Comparison of ENCODE assay signal across 1 cellular context in the genomic region with DNA sequence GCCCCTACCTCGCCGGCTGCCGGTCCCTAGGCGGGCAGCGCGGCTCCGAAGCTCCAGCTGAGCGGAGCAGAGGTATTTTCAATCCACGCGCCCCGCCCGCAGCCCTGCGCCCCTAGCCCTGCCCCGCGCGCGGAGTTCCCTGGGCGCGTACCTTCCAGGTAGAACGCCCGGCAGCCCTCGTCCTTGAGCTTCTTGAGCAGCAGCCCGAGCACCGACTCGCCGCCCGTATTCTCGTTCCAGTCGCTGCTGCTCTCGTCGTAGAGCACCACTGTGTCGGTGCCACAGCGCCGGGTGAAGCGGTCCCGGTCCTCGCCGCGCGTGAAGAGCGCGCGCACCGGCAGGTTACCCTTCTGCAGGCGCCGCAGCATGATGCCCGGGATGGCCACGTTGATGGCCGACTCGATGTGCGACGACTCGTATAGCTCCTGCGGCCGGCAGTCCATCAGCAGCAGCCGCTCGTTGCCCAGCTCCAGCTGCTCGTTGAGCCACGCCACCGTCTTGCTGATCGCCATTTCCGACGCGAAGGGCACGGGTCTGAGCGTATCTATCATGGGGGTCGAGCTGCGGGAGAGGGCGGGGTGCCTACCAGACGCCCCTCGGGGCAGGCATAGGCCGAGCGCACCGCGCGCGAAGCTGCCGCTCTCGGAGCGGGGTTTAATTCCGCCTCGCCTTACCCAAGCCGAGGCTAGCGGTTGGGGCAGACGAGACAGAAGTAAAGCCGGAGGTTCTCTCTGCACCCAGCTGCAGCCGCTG.
TF ChIP-seq lines count a peak whose summit lies in the region.

No MANE protein-coding gene starts in this region.

TF ChIP-seq in WTC11, 78 proteins besides CTCF, POLR2A, EP300 and RAD21 (continued from another document):
- TF ChIP-seq, protein P1, sequence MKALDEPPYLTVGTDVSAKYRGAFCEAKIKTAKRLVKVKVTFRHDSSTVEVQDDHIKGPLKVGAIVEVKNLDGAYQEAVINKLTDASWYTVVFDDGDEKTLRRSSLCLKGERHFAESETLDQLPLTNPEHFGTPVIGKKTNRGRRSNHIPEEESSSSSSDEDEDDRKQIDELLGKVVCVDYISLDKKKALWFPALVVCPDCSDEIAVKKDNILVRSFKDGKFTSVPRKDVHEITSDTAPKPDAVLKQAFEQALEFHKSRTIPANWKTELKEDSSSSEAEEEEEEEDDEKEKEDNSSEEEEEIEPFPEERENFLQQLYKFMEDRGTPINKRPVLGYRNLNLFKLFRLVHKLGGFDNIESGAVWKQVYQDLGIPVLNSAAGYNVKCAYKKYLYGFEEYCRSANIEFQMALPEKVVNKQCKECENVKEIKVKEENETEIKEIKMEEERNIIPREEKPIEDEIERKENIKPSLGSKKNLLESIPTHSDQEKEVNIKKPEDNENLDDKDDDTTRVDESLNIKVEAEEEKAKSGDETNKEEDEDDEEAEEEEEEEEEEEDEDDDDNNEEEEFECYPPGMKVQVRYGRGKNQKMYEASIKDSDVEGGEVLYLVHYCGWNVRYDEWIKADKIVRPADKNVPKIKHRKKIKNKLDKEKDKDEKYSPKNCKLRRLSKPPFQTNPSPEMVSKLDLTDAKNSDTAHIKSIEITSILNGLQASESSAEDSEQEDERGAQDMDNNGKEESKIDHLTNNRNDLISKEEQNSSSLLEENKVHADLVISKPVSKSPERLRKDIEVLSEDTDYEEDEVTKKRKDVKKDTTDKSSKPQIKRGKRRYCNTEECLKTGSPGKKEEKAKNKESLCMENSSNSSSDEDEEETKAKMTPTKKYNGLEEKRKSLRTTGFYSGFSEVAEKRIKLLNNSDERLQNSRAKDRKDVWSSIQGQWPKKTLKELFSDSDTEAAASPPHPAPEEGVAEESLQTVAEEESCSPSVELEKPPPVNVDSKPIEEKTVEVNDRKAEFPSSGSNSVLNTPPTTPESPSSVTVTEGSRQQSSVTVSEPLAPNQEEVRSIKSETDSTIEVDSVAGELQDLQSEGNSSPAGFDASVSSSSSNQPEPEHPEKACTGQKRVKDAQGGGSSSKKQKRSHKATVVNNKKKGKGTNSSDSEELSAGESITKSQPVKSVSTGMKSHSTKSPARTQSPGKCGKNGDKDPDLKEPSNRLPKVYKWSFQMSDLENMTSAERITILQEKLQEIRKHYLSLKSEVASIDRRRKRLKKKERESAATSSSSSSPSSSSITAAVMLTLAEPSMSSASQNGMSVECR (CRISPR knock-in tag; IDR thresholded peaks at IDR 0.05; ENCODE audit: borderline replicate concordance) = no peak; the same call in 1 of the 2 replicates
- TF ChIP-seq CBFB (CRISPR knock-in tag; IDR thresholded peaks at IDR 0.05; ENCODE audit: low read depth) (no peak), CREM (CRISPR knock-in tag; IDR thresholded peaks at IDR 0.05) (no peak; the same call in 1 of the 2 replicates), GRHL2 (CRISPR knock-in tag; IDR thresholded peaks at IDR 0.05; ENCODE audit: insufficient replicate concordance, severe bottlenecking) (no peak), ZBTB21 (CRISPR knock-in tag; IDR thresholded peaks at IDR 0.05; ENCODE audit: borderline replicate concordance) (peak; percentile 57; the same call in 1 of the 2 replicates), SOX15 (CRISPR knock-in tag; IDR thresholded peaks at IDR 0.05) (no peak), NR2C2 (CRISPR knock-in tag; IDR thresholded peaks at IDR 0.05) (no peak), ETV6 (CRISPR knock-in tag; IDR thresholded peaks at IDR 0.05) (peak; percentile 46; the same call in 1 of the 2 replicates), ZNF138 (CRISPR knock-in tag; conservative IDR thresholded peaks at IDR 0.05) (no peak), ZNF219 (CRISPR knock-in tag; IDR thresholded peaks at IDR 0.05; ENCODE audit: borderline replicate concordance) (no peak), ZNF317 (CRISPR knock-in tag; IDR thresholded peaks at IDR 0.05; ENCODE audit: borderline replicate concordance, low read depth) (0 out of 2 replicates have a peak, but pooled peaks have one; percentile 4), RORB (CRISPR knock-in tag; IDR thresholded peaks at IDR 0.05) (no peak), GABPB1 (CRISPR knock-in tag; IDR thresholded peaks at IDR 0.05) (no peak), SMAD3 (CRISPR knock-in tag; IDR thresholded peaks at IDR 0.05; ENCODE audit: borderline replicate concordance) (no peak), OVOL2 (CRISPR knock-in tag; IDR thresholded peaks at IDR 0.05; ENCODE audit: borderline replicate concordance) (no peak), JAZF1 (CRISPR knock-in tag; IDR thresholded peaks at IDR 0.05) (no peak), ESRRA (CRISPR knock-in tag; IDR thresholded peaks at IDR 0.05; ENCODE audit: borderline replicate concordance) (peak; percentile 74), PRRX2 (CRISPR knock-in tag; IDR thresholded peaks at IDR 0.05) (peak; percentile 46; the same call in 1 of the 2 replicates), NFYB (CRISPR knock-in tag; conservative IDR thresholded peaks at IDR 0.05; ENCODE audit: low read depth) (no peak), ZNF263 (CRISPR knock-in tag; IDR thresholded peaks at IDR 0.05; ENCODE audit: low read depth) (no peak)
- TF ChIP-seq, protein P2, sequence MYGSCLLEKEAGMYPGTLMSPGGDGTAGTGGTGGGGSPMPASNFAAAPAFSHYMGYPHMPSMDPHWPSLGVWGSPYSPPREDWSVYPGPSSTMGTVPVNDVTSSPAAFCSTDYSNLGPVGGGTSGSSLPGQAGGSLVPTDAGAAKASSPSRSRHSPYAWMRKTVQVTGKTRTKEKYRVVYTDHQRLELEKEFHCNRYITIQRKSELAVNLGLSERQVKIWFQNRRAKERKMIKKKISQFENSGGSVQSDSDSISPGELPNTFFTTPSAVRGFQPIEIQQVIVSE (CRISPR knock-in tag; IDR thresholded peaks at IDR 0.05; ENCODE audit: borderline replicate concordance) = no peak
- TF ChIP-seq, protein P3, sequence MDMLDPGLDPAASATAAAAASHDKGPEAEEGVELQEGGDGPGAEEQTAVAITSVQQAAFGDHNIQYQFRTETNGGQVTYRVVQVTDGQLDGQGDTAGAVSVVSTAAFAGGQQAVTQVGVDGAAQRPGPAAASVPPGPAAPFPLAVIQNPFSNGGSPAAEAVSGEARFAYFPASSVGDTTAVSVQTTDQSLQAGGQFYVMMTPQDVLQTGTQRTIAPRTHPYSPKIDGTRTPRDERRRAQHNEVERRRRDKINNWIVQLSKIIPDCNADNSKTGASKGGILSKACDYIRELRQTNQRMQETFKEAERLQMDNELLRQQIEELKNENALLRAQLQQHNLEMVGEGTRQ (CRISPR knock-in tag; IDR thresholded peaks at IDR 0.05) = no peak
- TF ChIP-seq, protein P4, sequence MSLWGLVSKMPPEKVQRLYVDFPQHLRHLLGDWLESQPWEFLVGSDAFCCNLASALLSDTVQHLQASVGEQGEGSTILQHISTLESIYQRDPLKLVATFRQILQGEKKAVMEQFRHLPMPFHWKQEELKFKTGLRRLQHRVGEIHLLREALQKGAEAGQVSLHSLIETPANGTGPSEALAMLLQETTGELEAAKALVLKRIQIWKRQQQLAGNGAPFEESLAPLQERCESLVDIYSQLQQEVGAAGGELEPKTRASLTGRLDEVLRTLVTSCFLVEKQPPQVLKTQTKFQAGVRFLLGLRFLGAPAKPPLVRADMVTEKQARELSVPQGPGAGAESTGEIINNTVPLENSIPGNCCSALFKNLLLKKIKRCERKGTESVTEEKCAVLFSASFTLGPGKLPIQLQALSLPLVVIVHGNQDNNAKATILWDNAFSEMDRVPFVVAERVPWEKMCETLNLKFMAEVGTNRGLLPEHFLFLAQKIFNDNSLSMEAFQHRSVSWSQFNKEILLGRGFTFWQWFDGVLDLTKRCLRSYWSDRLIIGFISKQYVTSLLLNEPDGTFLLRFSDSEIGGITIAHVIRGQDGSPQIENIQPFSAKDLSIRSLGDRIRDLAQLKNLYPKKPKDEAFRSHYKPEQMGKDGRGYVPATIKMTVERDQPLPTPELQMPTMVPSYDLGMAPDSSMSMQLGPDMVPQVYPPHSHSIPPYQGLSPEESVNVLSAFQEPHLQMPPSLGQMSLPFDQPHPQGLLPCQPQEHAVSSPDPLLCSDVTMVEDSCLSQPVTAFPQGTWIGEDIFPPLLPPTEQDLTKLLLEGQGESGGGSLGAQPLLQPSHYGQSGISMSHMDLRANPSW (CRISPR knock-in tag; conservative IDR thresholded peaks at IDR 0.05; ENCODE audit: low read depth) = peak; percentile 54; the same call in 1 of the 2 replicates
- TF ChIP-seq, protein P5, sequence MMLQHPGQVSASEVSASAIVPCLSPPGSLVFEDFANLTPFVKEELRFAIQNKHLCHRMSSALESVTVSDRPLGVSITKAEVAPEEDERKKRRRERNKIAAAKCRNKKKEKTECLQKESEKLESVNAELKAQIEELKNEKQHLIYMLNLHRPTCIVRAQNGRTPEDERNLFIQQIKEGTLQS (CRISPR knock-in tag; conservative IDR thresholded peaks at IDR 0.05) = no peak
- TF ChIP-seq, protein P6, sequence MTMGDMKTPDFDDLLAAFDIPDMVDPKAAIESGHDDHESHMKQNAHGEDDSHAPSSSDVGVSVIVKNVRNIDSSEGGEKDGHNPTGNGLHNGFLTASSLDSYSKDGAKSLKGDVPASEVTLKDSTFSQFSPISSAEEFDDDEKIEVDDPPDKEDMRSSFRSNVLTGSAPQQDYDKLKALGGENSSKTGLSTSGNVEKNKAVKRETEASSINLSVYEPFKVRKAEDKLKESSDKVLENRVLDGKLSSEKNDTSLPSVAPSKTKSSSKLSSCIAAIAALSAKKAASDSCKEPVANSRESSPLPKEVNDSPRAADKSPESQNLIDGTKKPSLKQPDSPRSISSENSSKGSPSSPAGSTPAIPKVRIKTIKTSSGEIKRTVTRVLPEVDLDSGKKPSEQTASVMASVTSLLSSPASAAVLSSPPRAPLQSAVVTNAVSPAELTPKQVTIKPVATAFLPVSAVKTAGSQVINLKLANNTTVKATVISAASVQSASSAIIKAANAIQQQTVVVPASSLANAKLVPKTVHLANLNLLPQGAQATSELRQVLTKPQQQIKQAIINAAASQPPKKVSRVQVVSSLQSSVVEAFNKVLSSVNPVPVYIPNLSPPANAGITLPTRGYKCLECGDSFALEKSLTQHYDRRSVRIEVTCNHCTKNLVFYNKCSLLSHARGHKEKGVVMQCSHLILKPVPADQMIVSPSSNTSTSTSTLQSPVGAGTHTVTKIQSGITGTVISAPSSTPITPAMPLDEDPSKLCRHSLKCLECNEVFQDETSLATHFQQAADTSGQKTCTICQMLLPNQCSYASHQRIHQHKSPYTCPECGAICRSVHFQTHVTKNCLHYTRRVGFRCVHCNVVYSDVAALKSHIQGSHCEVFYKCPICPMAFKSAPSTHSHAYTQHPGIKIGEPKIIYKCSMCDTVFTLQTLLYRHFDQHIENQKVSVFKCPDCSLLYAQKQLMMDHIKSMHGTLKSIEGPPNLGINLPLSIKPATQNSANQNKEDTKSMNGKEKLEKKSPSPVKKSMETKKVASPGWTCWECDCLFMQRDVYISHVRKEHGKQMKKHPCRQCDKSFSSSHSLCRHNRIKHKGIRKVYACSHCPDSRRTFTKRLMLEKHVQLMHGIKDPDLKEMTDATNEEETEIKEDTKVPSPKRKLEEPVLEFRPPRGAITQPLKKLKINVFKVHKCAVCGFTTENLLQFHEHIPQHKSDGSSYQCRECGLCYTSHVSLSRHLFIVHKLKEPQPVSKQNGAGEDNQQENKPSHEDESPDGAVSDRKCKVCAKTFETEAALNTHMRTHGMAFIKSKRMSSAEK (CRISPR knock-in tag; IDR thresholded peaks at IDR 0.05; ENCODE audit: borderline replicate concordance) = peak; percentile 29; the same call in 1 of the 2 replicates
- TF ChIP-seq, protein P7, sequence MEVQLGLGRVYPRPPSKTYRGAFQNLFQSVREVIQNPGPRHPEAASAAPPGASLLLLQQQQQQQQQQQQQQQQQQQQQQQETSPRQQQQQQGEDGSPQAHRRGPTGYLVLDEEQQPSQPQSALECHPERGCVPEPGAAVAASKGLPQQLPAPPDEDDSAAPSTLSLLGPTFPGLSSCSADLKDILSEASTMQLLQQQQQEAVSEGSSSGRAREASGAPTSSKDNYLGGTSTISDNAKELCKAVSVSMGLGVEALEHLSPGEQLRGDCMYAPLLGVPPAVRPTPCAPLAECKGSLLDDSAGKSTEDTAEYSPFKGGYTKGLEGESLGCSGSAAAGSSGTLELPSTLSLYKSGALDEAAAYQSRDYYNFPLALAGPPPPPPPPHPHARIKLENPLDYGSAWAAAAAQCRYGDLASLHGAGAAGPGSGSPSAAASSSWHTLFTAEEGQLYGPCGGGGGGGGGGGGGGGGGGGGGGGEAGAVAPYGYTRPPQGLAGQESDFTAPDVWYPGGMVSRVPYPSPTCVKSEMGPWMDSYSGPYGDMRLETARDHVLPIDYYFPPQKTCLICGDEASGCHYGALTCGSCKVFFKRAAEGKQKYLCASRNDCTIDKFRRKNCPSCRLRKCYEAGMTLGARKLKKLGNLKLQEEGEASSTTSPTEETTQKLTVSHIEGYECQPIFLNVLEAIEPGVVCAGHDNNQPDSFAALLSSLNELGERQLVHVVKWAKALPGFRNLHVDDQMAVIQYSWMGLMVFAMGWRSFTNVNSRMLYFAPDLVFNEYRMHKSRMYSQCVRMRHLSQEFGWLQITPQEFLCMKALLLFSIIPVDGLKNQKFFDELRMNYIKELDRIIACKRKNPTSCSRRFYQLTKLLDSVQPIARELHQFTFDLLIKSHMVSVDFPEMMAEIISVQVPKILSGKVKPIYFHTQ (CRISPR knock-in tag; IDR thresholded peaks at IDR 0.05) = peak; percentile 20; the same call in 1 of the 2 replicates
- TF ChIP-seq, protein P8, sequence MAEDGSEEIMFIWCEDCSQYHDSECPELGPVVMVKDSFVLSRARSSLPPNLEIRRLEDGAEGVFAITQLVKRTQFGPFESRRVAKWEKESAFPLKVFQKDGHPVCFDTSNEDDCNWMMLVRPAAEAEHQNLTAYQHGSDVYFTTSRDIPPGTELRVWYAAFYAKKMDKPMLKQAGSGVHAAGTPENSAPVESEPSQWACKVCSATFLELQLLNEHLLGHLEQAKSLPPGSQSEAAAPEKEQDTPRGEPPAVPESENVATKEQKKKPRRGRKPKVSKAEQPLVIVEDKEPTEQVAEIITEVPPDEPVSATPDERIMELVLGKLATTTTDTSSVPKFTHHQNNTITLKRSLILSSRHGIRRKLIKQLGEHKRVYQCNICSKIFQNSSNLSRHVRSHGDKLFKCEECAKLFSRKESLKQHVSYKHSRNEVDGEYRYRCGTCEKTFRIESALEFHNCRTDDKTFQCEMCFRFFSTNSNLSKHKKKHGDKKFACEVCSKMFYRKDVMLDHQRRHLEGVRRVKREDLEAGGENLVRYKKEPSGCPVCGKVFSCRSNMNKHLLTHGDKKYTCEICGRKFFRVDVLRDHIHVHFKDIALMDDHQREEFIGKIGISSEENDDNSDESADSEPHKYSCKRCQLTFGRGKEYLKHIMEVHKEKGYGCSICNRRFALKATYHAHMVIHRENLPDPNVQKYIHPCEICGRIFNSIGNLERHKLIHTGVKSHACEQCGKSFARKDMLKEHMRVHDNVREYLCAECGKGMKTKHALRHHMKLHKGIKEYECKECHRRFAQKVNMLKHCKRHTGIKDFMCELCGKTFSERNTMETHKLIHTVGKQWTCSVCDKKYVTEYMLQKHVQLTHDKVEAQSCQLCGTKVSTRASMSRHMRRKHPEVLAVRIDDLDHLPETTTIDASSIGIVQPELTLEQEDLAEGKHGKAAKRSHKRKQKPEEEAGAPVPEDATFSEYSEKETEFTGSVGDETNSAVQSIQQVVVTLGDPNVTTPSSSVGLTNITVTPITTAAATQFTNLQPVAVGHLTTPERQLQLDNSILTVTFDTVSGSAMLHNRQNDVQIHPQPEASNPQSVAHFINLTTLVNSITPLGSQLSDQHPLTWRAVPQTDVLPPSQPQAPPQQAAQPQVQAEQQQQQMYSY (CRISPR knock-in tag; IDR thresholded peaks at IDR 0.05) = no peak; the same call in 1 of the 2 replicates
- TF ChIP-seq, protein P9, sequence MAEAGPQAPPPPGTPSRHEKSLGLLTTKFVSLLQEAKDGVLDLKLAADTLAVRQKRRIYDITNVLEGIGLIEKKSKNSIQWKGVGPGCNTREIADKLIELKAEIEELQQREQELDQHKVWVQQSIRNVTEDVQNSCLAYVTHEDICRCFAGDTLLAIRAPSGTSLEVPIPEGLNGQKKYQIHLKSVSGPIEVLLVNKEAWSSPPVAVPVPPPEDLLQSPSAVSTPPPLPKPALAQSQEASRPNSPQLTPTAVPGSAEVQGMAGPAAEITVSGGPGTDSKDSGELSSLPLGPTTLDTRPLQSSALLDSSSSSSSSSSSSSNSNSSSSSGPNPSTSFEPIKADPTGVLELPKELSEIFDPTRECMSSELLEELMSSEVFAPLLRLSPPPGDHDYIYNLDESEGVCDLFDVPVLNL (CRISPR knock-in tag; IDR thresholded peaks at IDR 0.05; ENCODE audit: borderline replicate concordance, low read depth) = peak; percentile 42; the same call in 1 of the 2 replicates
TF ChIP-seq in WTC11: peak in this region for 29.
